ENCODE assay signal across 2 cellular contexts in genomic region chr11:28227460-28227859, GRCh38.
TF ChIP-seq lines count a peak whose summit lies in the region.

No MANE protein-coding gene starts in this region.

TF ChIP-seq in IMR-90, 13 proteins besides CTCF, POLR2A, EP300 and RAD21:
- TF ChIP-seq MXI1 (IDR thresholded peaks at IDR 0.05; ENCODE audit: borderline replicate concordance, low read depth, low read length): no peak
- no peak for TF ChIP-seq RCOR1 (IDR thresholded peaks at IDR 0.05; ENCODE audit: insufficient replicate concordance, low read length)
- TF ChIP-seq NFE2L2 (IDR thresholded peaks at IDR 0.05; ENCODE audit: low read depth, low read length): no peak
- no peak for TF ChIP-seq CEBPB (IDR thresholded peaks at IDR 0.05; ENCODE audit: low read depth, low read length)
- no peak for TF ChIP-seq MAZ (IDR thresholded peaks at IDR 0.05; ENCODE audit: borderline replicate concordance, low read depth, low read length)

TF ChIP-seq in endothelial cell of umbilical vein, 7 proteins besides CTCF, POLR2A, EP300 and RAD21:
- no peak for TF ChIP-seq JUN (IDR thresholded peaks at IDR 0.05; ENCODE audit: borderline replicate concordance, insufficient read depth, insufficient read length, low read depth)
- TF ChIP-seq EZH2 (IDR thresholded peaks at IDR 0.05; ENCODE audit: borderline replicate concordance, low read depth, low read length, severe bottlenecking): no peak
- no peak for TF ChIP-seq GATA2 (IDR thresholded peaks at IDR 0.05; ENCODE audit: insufficient read depth, insufficient read length, low read depth, low read length)
- no peak for TF ChIP-seq MAX (IDR thresholded peaks at IDR 0.05; ENCODE audit: insufficient read depth, insufficient read length)
- TF ChIP-seq POLR2AphosphoS5 (IDR thresholded peaks at IDR 0.05; ENCODE audit: insufficient read depth, low read depth, low read length): no peak
- no peak for TF ChIP-seq FOS (IDR thresholded peaks at IDR 0.05; ENCODE audit: borderline replicate concordance, insufficient read depth, low read length)
- TF ChIP-seq MYC (IDR thresholded peaks at IDR 0.05; ENCODE audit: low read depth, low read length): no peak
TF ChIP-seq in endothelial cell of umbilical vein: peak in this region for 0.
